Comparison of ENCODE assay signal across 8 cellular contexts in genomic region chr1:237386362-237387143, GRCh38.
DNase-seq lines count a peak whose midpoint lies in the region; ATAC-seq, FAIRE-seq and TF ChIP-seq lines count a peak whose summit lies in the region.

No MANE protein-coding gene starts in this region.

- no peak overlapping the region for H3K27ac Mint-ChIP-seq in T-helper 17 cell

- DNase-seq in A172 (ENCODE audit: low spot score), result peak; percentile 10
- DNase-seq in NCI-H345 (lab: John Stamatoyannopoulos, UW), result peak; percentile 23
- DNase-seq in dermis microvascular lymphatic vessel endothelial cell (ENCODE audit: low read depth in 2 of 2), result peak; percentile 1 to 25
- DNase-seq in GM12892 (ENCODE audit: insufficient read length), result no peak
- no peak for DNase-seq in cortex of kidney (lab: John Stamatoyannopoulos, UW)
- DNase-seq in T-helper 17 cell, result no peak

- ATAC-seq in T-helper 17 cell, result no peak

- no peak for TF ChIP-seq POLR2A in GM12892 (IDR thresholded peaks at IDR 0.05; ENCODE audit: low read depth, low read length)

- no peaks in the 10 kb centered on the region for H3K4me1 ChIP-seq in parathyroid adenoma

- no peaks in the 10 kb centered on the region for H3K36me3 Mint-ChIP-seq in T-helper 17 cell (ENCODE audit: low read depth)

- H3K4me2 ChIP-seq in parathyroid adenoma (ENCODE audit: low read length), result no peak overlapping the region

- H3K4me3 Mint-ChIP-seq in T-helper 17 cell, result no peak overlapping the region

- no peak for FAIRE-seq in GM12892 (lab: Jason Lieb, UNC)

- peaks cover 25% of the 10 kb centered on the region for H3K27me3 Mint-ChIP-seq in T-helper 17 cell

- peak; percentile 65 for TF ChIP-seq CTCF in GM12873 (IDR thresholded peaks at IDR 0.05; ENCODE audit: insufficient read depth, low read depth, low read length, missing control alignments)
- TF ChIP-seq CTCF in parathyroid adenoma (IDR thresholded peaks at IDR 0.05), result peak; percentile 14

- H3K79me2 ChIP-seq in parathyroid adenoma, result no peaks in the 10 kb centered on the region

- no peak overlapping the region for H3K9ac ChIP-seq in parathyroid adenoma

- no peaks in the 10 kb centered on the region for H3K4me1 Mint-ChIP-seq in T-helper 17 cell

- no peak overlapping the region for H3K27ac ChIP-seq in parathyroid adenoma

- H3K4me3 ChIP-seq in parathyroid adenoma (ENCODE audit: low read depth, low read length), result no peak overlapping the region

- no peaks in the 10 kb centered on the region for H3K36me3 ChIP-seq in parathyroid adenoma (ENCODE audit: control insufficient read depth, insufficient read depth, low read length)

- H2AFZ ChIP-seq in parathyroid adenoma, result no peak overlapping the region

- no peaks in the 10 kb centered on the region for H3K9me3 ChIP-seq in parathyroid adenoma (ENCODE audit: control insufficient read depth, low read length)
- no peaks in the 10 kb centered on the region for H3K9me3 ChIP-seq in T-helper 17 cell (ENCODE audit: control insufficient read depth, low read length, poor library complexity, severe bottlenecking)

- no peaks in the 10 kb centered on the region for H3K27me3 ChIP-seq in parathyroid adenoma (ENCODE audit: control insufficient read depth, insufficient read depth, low read length)

Comparison
In these comparisons a context has a peak if more than half of its experiments do, and no peak if none do; other contexts are left out.
1. DNase-seq: peak in A172 (single experiment), NCI-H345 (single experiment) and dermis microvascular lymphatic vessel endothelial cell (2 of 2); none in GM12892 (single experiment), cortex of kidney (single experiment) and T-helper 17 cell (0 of 3).